Comparison of ENCODE assay signal across 14 cellular contexts in genomic region chr1:203133969-203134725, GRCh38. TPM values are rescaled to one million over a fixed set of nuclear protein-coding genes. Genes with fewer than 3 reads are reported as not detected.
A peak's percentile ranks its signal among the peaks of the same experiment; 100 is the strongest.
DNase-seq lines count a peak whose midpoint lies in the region.
"Had no signal": no experiment of that assay in that cellular context is flagged by ENCODE, and none has a peak within 500 bp of the region (broad histone marks: within the 10 kb centered on the region; RNA-seq: fewer than 3 reads in every experiment).

No MANE protein-coding gene starts in this region.

- peak overlapping the region; percentile 60 for H3K27ac ChIP-seq in substantia nigra (ENCODE audit: low read depth, low read length, poor library complexity, severe bottlenecking)

- DNase-seq in NOMO-1 treated with dmso at 0.1 percent for 144 hours (lab: John Stamatoyannopoulos, UW; ENCODE audit: unreplicated experiment) (peak; percentile 6), NOMO-1 (lab: John Stamatoyannopoulos, UW; ENCODE audit: unreplicated experiment in 2 of 2) (no peak), RPMI7951 (ENCODE audit: low read depth) (peak; percentile 87), inferior parietal cortex (ENCODE audit: extremely low spot score) (peak; percentile 67), substantia nigra (lab: John Stamatoyannopoulos, UW) (peak in 1 of 49 donors; percentile 24), T1000 (lab: John Stamatoyannopoulos, UW) (no peak), DMS53 (lab: John Stamatoyannopoulos, UW) (no peak), SK-N-DZ (ENCODE audit: low spot score) (no peak)
- DNase-seq: activated CD4-positive, alpha-beta T cell treated with anti-CD3 and anti-CD28 coated beads, Interleukin-2, amount 50 U/mL, for 1 hour; activated naive CD8-positive, alpha-beta T cell treated with anti-CD3 and anti-CD28 coated beads, Interleukin-2, amount 10 ng/mL, durations not matched to agents 7 days and 5 days; GDM1; NCI-H146; SHP77 had no signal

RNA-seq across cellular contexts. Expression of gene ADORA1, which starts 6.6 kb away (rescaled TPM):
- 15.0 and 16.6 TPM in 2 replicates for total RNA-seq in RPMI7951 (2014; rRNA removed; shearing (Covaris generic))
- not detected in 2 replicates for polyA plus RNA-seq in SK-N-DZ (2014; cell fraction: cytosol; rRNA removed)
- polyA plus RNA-seq in SK-N-DZ (2014; cell fraction: nucleus; rRNA removed): not detected in 2 replicates
- total RNA-seq: activated naive CD8-positive, alpha-beta T cell treated with anti-CD3 and anti-CD28 coated beads, Interleukin-2, amount 10 ng/mL, durations not matched to agents 7 days and 5 days had no signal

RNA-seq across cellular contexts. Expression of gene MYBPH, which starts 41.5 kb away (rescaled TPM):
- 0.48 and 1.4 TPM in 2 replicates for total RNA-seq in RPMI7951 (2014; rRNA removed; shearing (Covaris generic))
- polyA plus RNA-seq in SK-N-DZ (2014; cell fraction: cytosol; rRNA removed): not detected in 2 replicates
- polyA plus RNA-seq in SK-N-DZ (2014; cell fraction: nucleus; rRNA removed): not detected in 2 replicates
- total RNA-seq: activated naive CD8-positive, alpha-beta T cell treated with anti-CD3 and anti-CD28 coated beads, Interleukin-2, amount 10 ng/mL, durations not matched to agents 7 days and 5 days; posterior vena cava had no signal

RNA-seq across cellular contexts. Expression of gene MYOG, which starts 48.3 kb away (rescaled TPM):
- total RNA-seq in RPMI7951 (2014; rRNA removed; shearing (Covaris generic)): not detected in 2 replicates
- polyA plus RNA-seq in SK-N-DZ (2014; cell fraction: cytosol; rRNA removed): 2.4 and 3.5 TPM in 2 replicates
- polyA plus RNA-seq in SK-N-DZ (2014; cell fraction: nucleus; rRNA removed): 0.22 and 1.6 TPM in 2 replicates
- total RNA-seq: activated naive CD8-positive, alpha-beta T cell treated with anti-CD3 and anti-CD28 coated beads, Interleukin-2, amount 10 ng/mL, durations not matched to agents 7 days and 5 days; posterior vena cava had no signal

RNA-seq across cellular contexts. Expression of gene CHI3L1, which starts 52.4 kb away (rescaled TPM):
- not detected in 2 replicates for total RNA-seq in RPMI7951 (2014; rRNA removed; shearing (Covaris generic))
- polyA plus RNA-seq in SK-N-DZ (2014; cell fraction: cytosol; rRNA removed): not detected in 2 replicates
- not detected in 2 replicates for polyA plus RNA-seq in SK-N-DZ (2014; cell fraction: nucleus; rRNA removed)

Comparison
In these comparisons a context has a peak if more than half of its experiments do, and no peak if none do; other contexts are left out.
1. DNase-seq: peak in NOMO-1 treated with dmso at 0.1 percent for 144 hours (single experiment), RPMI7951 (single experiment) and inferior parietal cortex (single experiment); none in NOMO-1 (0 of 2), T1000 (single experiment), DMS53 (single experiment) and SK-N-DZ (single experiment).